Comparison of ENCODE assay signal across 19 cellular contexts in genomic region chr6:19470333-19470732, GRCh38.
A peak's percentile ranks its signal among the peaks of the same experiment; 100 is the strongest.
DNase-seq lines count a peak whose midpoint lies in the region; ATAC-seq, FAIRE-seq and TF ChIP-seq lines count a peak whose summit lies in the region.
"Had no signal": no experiment of that assay in that cellular context is flagged by ENCODE, and none has a peak within 500 bp of the region (broad histone marks: within the 10 kb centered on the region; RNA-seq: fewer than 3 reads in every experiment).

No MANE protein-coding gene starts in this region.

- H3K4me3 ChIP-seq in HepG2 (replicated peaks in 1 of 3; ENCODE audit: insufficient read depth in 1 of 3, low read depth in 2 of 3, low read length in 3 of 3) (no peak overlapping the region), right lobe of liver (no peak overlapping the region), bronchial epithelial cell (ENCODE audit: low read depth, low read length) (no peak overlapping the region), trophoblast cell (ENCODE audit: low read depth, low read length) (peak overlapping the region; percentile 1), mammary epithelial cell (replicated peaks in 1 of 3; ENCODE audit: insufficient read depth in 1 of 3, low read depth in 2 of 3, low read length in 3 of 3) (no peak overlapping the region)
- H3K4me3 ChIP-seq: A549, BLaER1, GM23338 had no signal

- no peaks in the 10 kb centered on the region for H3K36me3 ChIP-seq in HepG2 (replicated peaks in 1 of 2; ENCODE audit: control insufficient read depth in 1 of 2, insufficient read depth in 2 of 2, low read length in 2 of 2)
- no peaks in the 10 kb centered on the region for H3K36me3 ChIP-seq in right lobe of liver
- H3K36me3 ChIP-seq in bronchial epithelial cell (ENCODE audit: control insufficient read depth, insufficient read depth, low read length) = no peaks in the 10 kb centered on the region
- no peaks in the 10 kb centered on the region for H3K36me3 ChIP-seq in trophoblast cell (ENCODE audit: control insufficient read depth in 1 of 2, insufficient read depth in 2 of 2, low read length in 2 of 2)
- H3K36me3 ChIP-seq in mammary epithelial cell (ENCODE audit: insufficient read depth, low read length) = no peaks in the 10 kb centered on the region
- H3K36me3 ChIP-seq: BLaER1 had no signal

- H3K4me2 ChIP-seq in HepG2 (ENCODE audit: low read depth, low read length) = no peak overlapping the region
- peak overlapping the region; percentile 18 for H3K4me2 ChIP-seq in trophoblast cell (ENCODE audit: low read length)
- H3K4me2 ChIP-seq in mammary epithelial cell (ENCODE audit: insufficient read depth, low read depth, low read length) = no peak overlapping the region
- H3K4me2 ChIP-seq: A549, BLaER1, GM23338 had no signal

- TF ChIP-seq EP300 in HepG2 (IDR thresholded peaks at IDR 0.05; ENCODE audit: low read depth in 2 of 2, low read length in 2 of 2) (no peak), HepG2 (CRISPR knock-in tag; IDR thresholded peaks at IDR 0.05; ENCODE audit: borderline replicate concordance) (no peak)

- DNase-seq in HepG2 (ENCODE audit: low spot score) (no peak), right lobe of liver (no peak), bronchial epithelial cell (ENCODE audit: low read depth) (no peak), trophoblast cell (no peak), mammary epithelial cell (no peak)
- DNase-seq: CD4-positive, alpha-beta memory T cell; DMS79 treated with DMSO at 0.1 percent for 48 hours; GF-D8; H7; KG1 had no signal

- H3K79me2 ChIP-seq in HepG2 (ENCODE audit: insufficient read depth, low read length) = no peaks in the 10 kb centered on the region
- no peaks in the 10 kb centered on the region for H3K79me2 ChIP-seq in trophoblast cell (ENCODE audit: control insufficient read depth, insufficient read depth, low read length, poor library complexity)
- H3K79me2 ChIP-seq in mammary epithelial cell (ENCODE audit: insufficient read depth, low read length) = no peaks in the 10 kb centered on the region

- H3K23ac ChIP-seq in trophoblast cell (ENCODE audit: low read length) = peak overlapping the region; percentile 37

- H3K9me3 ChIP-seq in HepG2 (ENCODE audit: low read length) (peaks cover 15% of the 10 kb centered on the region; the same call in 1 of the 2 replicates), right lobe of liver (no peaks in the 10 kb centered on the region), trophoblast cell (ENCODE audit: insufficient read depth, low read depth, low read length) (peaks cover 5% of the 10 kb centered on the region), mammary epithelial cell (replicated peaks; ENCODE audit: insufficient read depth, low read length) (no peaks in the 10 kb centered on the region)
- H3K9me3 ChIP-seq: BLaER1 had no signal

- H3K27ac ChIP-seq in HepG2 (ENCODE audit: extremely low read length, insufficient read depth, low read length) = no peak overlapping the region
- H3K27ac ChIP-seq in right lobe of liver = no peak overlapping the region
- H3K27ac ChIP-seq in trophoblast cell (ENCODE audit: low read depth, low read length) = no peak overlapping the region
- H3K27ac ChIP-seq in mammary epithelial cell (ENCODE audit: insufficient read depth, low read depth, low read length) = no peak overlapping the region
- H3K27ac ChIP-seq: 22Rv1, BLaER1, HL-60 had no signal

- no peaks in the 10 kb centered on the region for H3K4me1 ChIP-seq in HepG2 (ENCODE audit: insufficient read depth, low read length)
- no peaks in the 10 kb centered on the region for H3K4me1 ChIP-seq in right lobe of liver
- peaks cover 0 to 2% of the 10 kb centered on the region in 2 experiments for H3K4me1 ChIP-seq in trophoblast cell (ENCODE audit: control insufficient read depth in 1 of 2, insufficient read depth in 2 of 2, low read length in 2 of 2)
- no peaks in the 10 kb centered on the region for H3K4me1 ChIP-seq in mammary epithelial cell (ENCODE audit: insufficient read depth, low read length)
- H3K4me1 ChIP-seq: BLaER1 had no signal

- no peak overlapping the region for H3K18ac ChIP-seq in trophoblast cell (ENCODE audit: low read length)

- ATAC-seq in HepG2 = no peak
- no peak for ATAC-seq in right lobe of liver
- no peak for ATAC-seq in HG02970 (IDR thresholded peaks at IDR 0.05; ENCODE audit: low FRiP score, unreplicated experiment)
- ATAC-seq in GM18520 (IDR thresholded peaks at IDR 0.05; ENCODE audit: unreplicated experiment) = no peak
- ATAC-seq in GM19467 (IDR thresholded peaks at IDR 0.05; ENCODE audit: unreplicated experiment) = no peak
- ATAC-seq: A549, GM23338, HCT116 had no signal

- H4K12ac ChIP-seq in trophoblast cell (ENCODE audit: low read depth, low read length) = no peak overlapping the region

- no peak for FAIRE-seq in HepG2 (lab: Jason Lieb, UNC)
- peak; percentile 28 for FAIRE-seq in bronchial epithelial cell (lab: Jason Lieb, UNC)
- FAIRE-seq: A549 had no signal

- TF ChIP-seq POLR2A in HepG2 (IDR thresholded peaks at IDR 0.05; ENCODE audit: insufficient read depth in 1 of 2, low read depth in 2 of 2, low read length in 2 of 2) (no peak), right lobe of liver (IDR thresholded peaks at IDR 0.05) (no peak)

- H3K27me3 ChIP-seq in HepG2 (ENCODE audit: control insufficient read depth in 1 of 2, insufficient read depth in 2 of 2, low read length in 2 of 2) (no peaks in the 10 kb centered on the region), right lobe of liver (no peaks in the 10 kb centered on the region), bronchial epithelial cell (ENCODE audit: control insufficient read depth, insufficient read depth, low read length) (no peaks in the 10 kb centered on the region), trophoblast cell (ENCODE audit: insufficient read depth, low read length) (no peaks in the 10 kb centered on the region), mammary epithelial cell (ENCODE audit: insufficient read depth, low read length) (no peaks in the 10 kb centered on the region)
- H3K27me3 ChIP-seq: BLaER1 had no signal

- H4K20me1 ChIP-seq in HepG2 (ENCODE audit: insufficient read depth, low read length) = no peaks in the 10 kb centered on the region
- no peaks in the 10 kb centered on the region for H4K20me1 ChIP-seq in mammary epithelial cell (ENCODE audit: insufficient read depth, low read length)
- H4K20me1 ChIP-seq: BLaER1 had no signal

- no peak overlapping the region for H2AK5ac ChIP-seq in trophoblast cell (ENCODE audit: low read length)

- WGBS in HepG2 (ENCODE audit: low lambda C conversion rate) = 24% methylated on average over 7 of the region's 7 CpGs
- WGBS in right lobe of liver (ENCODE audit: insufficient coverage, low coverage, low lambda C conversion rate, missing lambda C conversion rate) = 52% methylated on average over 7 of the region's 7 CpGs
- 100% methylated on average over 1 of the region's 7 CpGs for WGBS in trophoblast cell (ENCODE audit: extremely low coverage, insufficient coverage, insufficient read length)
- WGBS in mammary epithelial cell (ENCODE audit: low coverage, missing lambda C conversion rate) = 75% methylated on average over 7 of the region's 7 CpGs

- H2BK12ac ChIP-seq in trophoblast cell (ENCODE audit: low read length) = no peak overlapping the region

- H3K9ac ChIP-seq in HepG2 (ENCODE audit: insufficient read depth, low read depth, low read length) (no peak overlapping the region), trophoblast cell (ENCODE audit: low read length) (no peak overlapping the region), mammary epithelial cell (ENCODE audit: insufficient read depth, low read length) (no peak overlapping the region)
- H3K9ac ChIP-seq: BLaER1 had no signal

- H3K79me1 ChIP-seq in trophoblast cell (ENCODE audit: low read length) = no peaks in the 10 kb centered on the region

- TF ChIP-seq CTCF in HepG2 (CRISPR knock-in tag; IDR thresholded peaks at IDR 0.05) (no peak), right lobe of liver (IDR thresholded peaks at IDR 0.05) (no peak), bronchial epithelial cell (IDR thresholded peaks at IDR 0.05; ENCODE audit: insufficient read depth, low read length, severe bottlenecking) (no peak), mammary epithelial cell (conservative IDR thresholded peaks at IDR 0.05 in 1 of 2, IDR thresholded peaks at IDR 0.05 in 1 of 2; ENCODE audit: extremely low read depth in 1 of 2, insufficient read depth in 1 of 2, low read depth in 1 of 2, low read length in 2 of 2) (no peak)

- dilution Hi-C loops in mammary epithelial cell (cut with HindIII; ENCODE audit: low sequenced_read_pairs) = no loop called here

- H4K8ac ChIP-seq in trophoblast cell (ENCODE audit: low read depth, low read length) = no peak overlapping the region

- H3K4ac ChIP-seq in trophoblast cell (ENCODE audit: low read depth, low read length) = no peak overlapping the region

- H2BK120ac ChIP-seq in trophoblast cell (ENCODE audit: insufficient read depth, low read length, poor library complexity) = no peak overlapping the region

- H4K91ac ChIP-seq in trophoblast cell (ENCODE audit: low read depth, low read length) = no peak overlapping the region

- in situ Hi-C loops in HepG2 (cut with HindIII; ENCODE audit: extremely low pct_ligation_motif_present, low pct_unique_long_range_greater_than_20kb) (no loop called here), mammary epithelial cell (cut with MboI; ENCODE audit: low sequenced_read_pairs in 2 of 2) (no loop called here)

- intact Hi-C loops in HepG2 (cut with micrococcal nuclease; ENCODE audit: unreplicated experiment) (no loop called here), right lobe of liver (cut with DNase I) (no loop called here), mammary epithelial cell (cut with micrococcal nuclease) (loop anchor here (5.0 kb wide), 2 partner anchors 53 to 67 kb away; no protein-coding TSS in a partner anchor)

- CTCF ChIA-PET in HepG2 (lab: Yijun Ruan, JAX; ENCODE audit: low intra/inter-chr PET ratio, low total read pairs) = no interaction called here
- CTCF ChIA-PET in mammary epithelial cell (lab: Charles Lee; ENCODE audit: low non-redundant PET) = no interaction called here

- POLR2A ChIA-PET in HepG2 (lab: Yijun Ruan, JAX) = no interaction called here

- H2AFZ ChIP-seq in HepG2 (ENCODE audit: low read length) = no peak overlapping the region
- no peak overlapping the region for H2AFZ ChIP-seq in trophoblast cell (ENCODE audit: insufficient read depth, low read length, poor library complexity)
- H2AFZ ChIP-seq in mammary epithelial cell (ENCODE audit: low read depth, low read length) = no peak overlapping the region
- H2AFZ ChIP-seq: GM23338 had no signal

- BruUV-seq in HepG2 (replicated peaks; lab: Mats Ljungman, UMichigan) (no TSS peak), mammary epithelial cell (replicated peaks; lab: Mats Ljungman, UMichigan) (no TSS peak)

- H3K14ac ChIP-seq in trophoblast cell (ENCODE audit: low read length) = no peak overlapping the region

- H2BK5ac ChIP-seq in trophoblast cell (ENCODE audit: low read depth, low read length, poor library complexity) = no peak overlapping the region

- TF ChIP-seq RAD21 in HepG2 (CRISPR knock-in tag; IDR thresholded peaks at IDR 0.05) = no peak

TF ChIP-seq in HepG2, 621 proteins besides CTCF, POLR2A, EP300 and RAD21 (continues in another document):
- TF ChIP-seq FOXA1 (IDR thresholded peaks at IDR 0.05) = peak; percentile 7; the same call in 1 of the 2 replicates
- TF ChIP-seq FOXA1 (CRISPR knock-in tag; IDR thresholded peaks at IDR 0.05) = no peak
- TF ChIP-seq FOXP1 (IDR thresholded peaks at IDR 0.05) = peak; percentile 8
- TF ChIP-seq FOXP1 (CRISPR knock-in tag; IDR thresholded peaks at IDR 0.05) = no peak
- 0 out of 2 replicates have a peak, but pooled peaks have one; percentile 64 for TF ChIP-seq ZNF207 (IDR thresholded peaks at IDR 0.05; ENCODE audit: borderline replicate concordance)
